ENCODE assay signal across 1 cellular context in genomic region chrX:50111762-50112161, GRCh38.
TF ChIP-seq lines count a peak whose summit lies in the region.

No MANE protein-coding gene starts in this region.

TF ChIP-seq in H1, 55 proteins besides CTCF, POLR2A, EP300 and RAD21 (continued from another document):
- TF ChIP-seq CHD7 (IDR thresholded peaks at IDR 0.05; ENCODE audit: insufficient replicate concordance, low read length), result no peak
- TF ChIP-seq USF2 (IDR thresholded peaks at IDR 0.05; ENCODE audit: low read length), result no peak
- TF ChIP-seq SAP30 (IDR thresholded peaks at IDR 0.05; ENCODE audit: insufficient read depth, insufficient replicate concordance, low read length), result no peak
- TF ChIP-seq EZH2 (IDR thresholded peaks at IDR 0.05; ENCODE audit: low read depth, low read length, severe bottlenecking), result no peak
- TF ChIP-seq RFX5 (IDR thresholded peaks at IDR 0.05; ENCODE audit: borderline replicate concordance, low read depth, low read length), result no peak
- TF ChIP-seq KDM5A (IDR thresholded peaks at IDR 0.05; ENCODE audit: low read length), result no peak
- no peak for TF ChIP-seq POLR2AphosphoS5 (IDR thresholded peaks at IDR 0.05; ENCODE audit: low read depth, low read length)
- TF ChIP-seq KDM4A (IDR thresholded peaks at IDR 0.05; ENCODE audit: low read depth, low read length, severe bottlenecking), result no peak
- TF ChIP-seq SP1 (IDR thresholded peaks at IDR 0.05; ENCODE audit: low read depth, low read length), result no peak
- TF ChIP-seq EGR1 (IDR thresholded peaks at IDR 0.05; ENCODE audit: borderline replicate concordance, low read depth, low read length), result no peak
- TF ChIP-seq ATF3 (IDR thresholded peaks at IDR 0.05; ENCODE audit: insufficient read depth, low read depth, low read length), result no peak
- TF ChIP-seq JUN (IDR thresholded peaks at IDR 0.05; ENCODE audit: low read depth, low read length), result no peak
- no peak for TF ChIP-seq RBBP5 (IDR thresholded peaks at IDR 0.05; ENCODE audit: borderline replicate concordance, low read depth, low read length)
- TF ChIP-seq YY1 (IDR thresholded peaks at IDR 0.05; ENCODE audit: low read depth, low read length), result no peak
TF ChIP-seq in H1: peak in this region for 0.
